In the genomic region with DNA sequence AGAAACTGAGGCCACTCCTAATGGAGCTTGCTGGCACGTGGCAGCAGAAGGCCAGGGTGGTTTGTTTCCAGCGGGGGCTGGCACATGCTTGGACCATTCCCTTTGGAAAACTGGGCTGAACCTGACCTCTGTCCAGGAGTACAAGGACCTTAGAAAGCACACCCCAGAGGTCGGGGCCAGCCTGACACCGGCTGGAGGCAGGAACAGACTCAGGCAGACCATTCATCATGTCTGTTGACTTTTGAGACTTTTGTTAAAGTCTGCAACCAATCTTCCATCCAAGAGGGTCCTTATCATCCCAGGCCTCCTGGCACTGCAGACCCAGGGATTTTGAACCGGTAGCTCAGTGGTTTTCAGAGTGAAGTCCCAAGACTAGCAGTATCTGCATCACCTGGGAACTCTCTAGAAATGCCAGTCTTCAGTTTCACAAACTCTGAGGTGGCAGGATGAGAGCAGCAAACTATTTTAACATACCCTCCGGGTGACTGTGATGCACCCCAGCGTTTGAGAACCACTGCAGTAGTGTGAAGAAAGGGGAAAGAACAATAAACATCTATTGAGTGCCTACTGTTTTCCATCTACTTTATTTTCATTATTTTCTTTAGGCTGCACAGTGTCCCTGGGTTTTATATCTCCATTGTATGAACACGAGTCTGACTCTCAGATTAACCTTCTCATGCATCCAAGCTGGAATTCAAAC, we compare ENCODE assay signal across 10 cellular contexts.
DNase-seq lines count a peak whose midpoint lies in the region; ATAC-seq and TF ChIP-seq lines count a peak whose summit lies in the region.
"Had no signal": no experiment of that assay in that cellular context is flagged by ENCODE, and none has a peak within 500 bp of the region (broad histone marks: within the 10 kb centered on the region; RNA-seq: fewer than 3 reads in every experiment).

No MANE protein-coding gene starts in this region.

- H3K4me3 ChIP-seq in HUES48 (ENCODE audit: low read depth, low read length) (no peak overlapping the region), esophagus squamous epithelium (no peak overlapping the region)

- H3K4me3 Mint-ChIP-seq in T-helper 17 cell (peak overlapping the region; percentile 3), progenitor cell of endocrine pancreas (ENCODE audit: low read depth) (no peak overlapping the region)
- H3K4me3 Mint-ChIP-seq: naive B cell had no signal

- H3K27ac Mint-ChIP-seq in T-helper 17 cell (peak overlapping the region; percentile 99), progenitor cell of endocrine pancreas (peak overlapping the region; percentile 50)
- H3K27ac Mint-ChIP-seq: naive B cell had no signal

- no peaks in the 10 kb centered on the region for H3K36me3 ChIP-seq in HUES48 (ENCODE audit: control insufficient read depth, insufficient read depth, low read length)
- H3K36me3 ChIP-seq in esophagus squamous epithelium, result peaks cover 0 to 5% (median 0%) of the 10 kb centered on the region in 3 donors

- no peak for TF ChIP-seq CTCF in esophagus squamous epithelium (IDR thresholded peaks at IDR 0.05)
- no peak for TF ChIP-seq CTCF in progenitor cell of endocrine pancreas (IDR thresholded peaks at IDR 0.05; ENCODE audit: unreplicated experiment)

- ATAC-seq in T-helper 17 cell (no peak), HG03135 (IDR thresholded peaks at IDR 0.05; ENCODE audit: unreplicated experiment) (no peak)

- H3K9me3 ChIP-seq in HUES48 (ENCODE audit: control insufficient read depth, insufficient read depth, low read length), result no peaks in the 10 kb centered on the region
- H3K9me3 ChIP-seq in T-helper 17 cell (ENCODE audit: control insufficient read depth, low read length, poor library complexity, severe bottlenecking), result no peaks in the 10 kb centered on the region
- H3K9me3 ChIP-seq in esophagus squamous epithelium, result no peaks in the 10 kb centered on the region

- intact Hi-C loops in esophagus squamous epithelium (cut with DNase I) (no loop called here), head of caudate nucleus (cut with DNase I) (no loop called here)

- H3K27me3 ChIP-seq in HUES48 (ENCODE audit: control insufficient read depth, insufficient read depth, low read length) (no peaks in the 10 kb centered on the region), esophagus squamous epithelium (no peaks in the 10 kb centered on the region)

- no peak for TF ChIP-seq POLR2A in esophagus squamous epithelium (IDR thresholded peaks at IDR 0.05)

- H3K4me1 Mint-ChIP-seq in T-helper 17 cell, result peaks cover 34% of the 10 kb centered on the region
- H3K4me1 Mint-ChIP-seq in progenitor cell of endocrine pancreas (ENCODE audit: low read depth), result peaks cover 59% of the 10 kb centered on the region

- DNase-seq in T-helper 17 cell (no peak), esophagus squamous epithelium (lab: John Stamatoyannopoulos, UW) (no peak), progenitor cell of endocrine pancreas (ENCODE audit: low spot score, unreplicated experiment) (no peak), NCI-H69 (lab: John Stamatoyannopoulos, UW) (no peak), 8988T (no peak), head of caudate nucleus (no peak)
- DNase-seq: naive B cell, NCI-H1048 had no signal

- H3K9me3 Mint-ChIP-seq in progenitor cell of endocrine pancreas (ENCODE audit: low read depth), result no peaks in the 10 kb centered on the region
- H3K9me3 Mint-ChIP-seq: naive B cell had no signal

- no peaks in the 10 kb centered on the region for H3K36me3 Mint-ChIP-seq in T-helper 17 cell (ENCODE audit: low read depth)
- peaks cover 1% of the 10 kb centered on the region for H3K36me3 Mint-ChIP-seq in progenitor cell of endocrine pancreas (ENCODE audit: insufficient read depth)
- H3K36me3 Mint-ChIP-seq: naive B cell had no signal

- H3K4me1 ChIP-seq in HUES48 (ENCODE audit: control insufficient read depth, insufficient read depth, low read length) (peaks cover 49% of the 10 kb centered on the region), esophagus squamous epithelium (peaks cover 32 to 83% (median 47%) of the 10 kb centered on the region in 3 donors)

- no peak overlapping the region for H3K9ac ChIP-seq in HUES48 (ENCODE audit: low read depth, low read length)

- H3K27me3 Mint-ChIP-seq in T-helper 17 cell, result no peaks in the 10 kb centered on the region
- H3K27me3 Mint-ChIP-seq in progenitor cell of endocrine pancreas, result no peaks in the 10 kb centered on the region
- H3K27me3 Mint-ChIP-seq: naive B cell had no signal

- 63 to 71% methylated on average over 5 to 8 of the region's 8 CpGs for WGBS in esophagus squamous epithelium, 2 donors

- H3K27ac ChIP-seq in HUES48 (ENCODE audit: low read depth, low read length) (peak overlapping the region; percentile 89), esophagus squamous epithelium (peak overlapping the region; percentile 72 to 84 (median 81))
